In genomic region chr14:86462193-86462592, GRCh38 we compare ENCODE assay signal across 9 cellular contexts.
DNase-seq lines count a peak whose midpoint lies in the region; ATAC-seq and TF ChIP-seq lines count a peak whose summit lies in the region.
"Had no signal": no experiment of that assay in that cellular context is flagged by ENCODE, and none has a peak within 500 bp of the region (broad histone marks: within the 10 kb centered on the region; RNA-seq: fewer than 3 reads in every experiment).

No MANE protein-coding gene starts in this region.

- no peaks in the 10 kb centered on the region for H3K36me3 ChIP-seq in Caco-2 (ENCODE audit: control insufficient read depth, insufficient read depth, low read length)

- H3K9me3 Mint-ChIP-seq in Caco-2 (ENCODE audit: unreplicated experiment) (no peaks in the 10 kb centered on the region), WTC11 (peaks cover 20% of the 10 kb centered on the region), mesothelial cell of epicardium (peaks cover 25% of the 10 kb centered on the region)
- no peaks in the 10 kb centered on the region for H3K9me3 Mint-ChIP-seq in stimulated activated naive B cell treated with anti-CD40 and anti-IgM and Interleukin-4, amounts not matched to agents 10 μg/mL and 1 μg/mL and 100 μg/mL, for 72 hours

- ATAC-seq in WTC11 (peak; percentile 80), HG02763 (IDR thresholded peaks at IDR 0.05; ENCODE audit: unreplicated experiment) (no peak), HG02870 (IDR thresholded peaks at IDR 0.05; ENCODE audit: unreplicated experiment) (no peak)
- no peak for ATAC-seq in stimulated activated naive B cell treated with anti-CD40 and anti-IgM and Interleukin-4, amounts not matched to agents 10 μg/mL and 1 μg/mL and 100 μg/mL, for 72 hours (replicated peaks)

- H3K4me1 Mint-ChIP-seq in Caco-2 (ENCODE audit: low read depth, unreplicated experiment) (no peaks in the 10 kb centered on the region), WTC11 (no peaks in the 10 kb centered on the region), mesothelial cell of epicardium (peaks cover 45% of the 10 kb centered on the region)
- peaks cover 0 to 2% of the 10 kb centered on the region in 2 donors for H3K4me1 Mint-ChIP-seq in stimulated activated naive B cell treated with anti-CD40 and anti-IgM and Interleukin-4, amounts not matched to agents 10 μg/mL and 1 μg/mL and 100 μg/mL, for 72 hours

- H3K27ac Mint-ChIP-seq in Caco-2 (ENCODE audit: unreplicated experiment), result no peak overlapping the region
- H3K27ac Mint-ChIP-seq in WTC11, result no peak overlapping the region
- H3K27ac Mint-ChIP-seq in mesothelial cell of epicardium, result no peak overlapping the region
- H3K27ac Mint-ChIP-seq in stimulated activated naive B cell treated with anti-CD40 and anti-IgM and Interleukin-4, amounts not matched to agents 10 μg/mL and 1 μg/mL and 100 μg/mL, for 72 hours, result no peak overlapping the region

- no peaks in the 10 kb centered on the region for H3K27me3 ChIP-seq in Caco-2 (replicated peaks; ENCODE audit: control insufficient read depth, insufficient read depth, low read length)

- no peak overlapping the region for H3K4me3 ChIP-seq in Caco-2 (ENCODE audit: low read depth, low read length)

- POLR2A ChIA-PET in Caco-2 (lab: Charles Lee), result no interaction called here
- POLR2A ChIA-PET in WTC11 (lab: Charles Lee), result no interaction called here

- TF ChIP-seq CTCF in Caco-2 (IDR thresholded peaks at IDR 0.05; ENCODE audit: insufficient read depth in 1 of 2, low read depth in 1 of 2, low read length in 1 of 2, severe bottlenecking in 1 of 2, unreplicated experiment in 1 of 2) (peak; percentile 52 to 53), WTC11 (IDR thresholded peaks at IDR 0.05) (peak; percentile 41; the same call in 1 of the 2 replicates), mesothelial cell of epicardium (IDR thresholded peaks at IDR 0.05; ENCODE audit: unreplicated experiment) (no peak)

- H3K27me3 Mint-ChIP-seq in Caco-2 (ENCODE audit: insufficient read depth, unreplicated experiment), result peaks cover 6% of the 10 kb centered on the region
- H3K27me3 Mint-ChIP-seq in WTC11 (ENCODE audit: low read depth), result no peaks in the 10 kb centered on the region
- H3K27me3 Mint-ChIP-seq in mesothelial cell of epicardium (ENCODE audit: low read depth), result no peaks in the 10 kb centered on the region
- H3K27me3 Mint-ChIP-seq in stimulated activated naive B cell treated with anti-CD40 and anti-IgM and Interleukin-4, amounts not matched to agents 10 μg/mL and 1 μg/mL and 100 μg/mL, for 72 hours, result no peaks in the 10 kb centered on the region

- BruUV-seq in Caco-2 (replicated peaks; lab: Mats Ljungman, UMichigan), result no TSS peak

- H3K4me1 ChIP-seq in Caco-2, result no peaks in the 10 kb centered on the region

- CTCF ChIA-PET in Caco-2 (lab: Charles Lee), result no interaction called here
- CTCF ChIA-PET in WTC11 (lab: Charles Lee), result no interaction called here

- intact Hi-C loops in Caco-2 (cut with micrococcal nuclease; ENCODE audit: unreplicated experiment), result loop anchor here (1.0 kb wide), 3 partner anchors 192 to 604 kb away; no protein-coding TSS in a partner anchor

- peak; percentile 32 to 53 for DNase-seq in Caco-2
- peak; percentile 8 for DNase-seq in HK-2 (ENCODE audit: unreplicated experiment)
- peak; percentile 21 for DNase-seq in WTC11 (ENCODE audit: low spot score)
- peak; percentile 55 for DNase-seq in islet precursor cell
- no peak for DNase-seq in mesothelial cell of epicardium (ENCODE audit: low spot score in 2 of 2, unreplicated experiment in 2 of 2)
- no peak for DNase-seq in stimulated activated naive B cell treated with anti-CD40 and anti-IgM and Interleukin-4, amounts not matched to agents 10 μg/mL and 1 μg/mL and 100 μg/mL, for 72 hours
- DNase-seq: activated naive CD4-positive, alpha-beta T cell had no signal

- H3K9me3 ChIP-seq in Caco-2, result no peaks in the 10 kb centered on the region

- H3K4me3 Mint-ChIP-seq in Caco-2 (ENCODE audit: unreplicated experiment) (no peak overlapping the region), WTC11 (no peak overlapping the region), mesothelial cell of epicardium (no peak overlapping the region)
- no peak overlapping the region for H3K4me3 Mint-ChIP-seq in stimulated activated naive B cell treated with anti-CD40 and anti-IgM and Interleukin-4, amounts not matched to agents 10 μg/mL and 1 μg/mL and 100 μg/mL, for 72 hours

- H3K36me3 Mint-ChIP-seq in Caco-2 (ENCODE audit: insufficient read depth, unreplicated experiment), result no peaks in the 10 kb centered on the region
- H3K36me3 Mint-ChIP-seq in WTC11, result no peaks in the 10 kb centered on the region
- peaks cover 8% of the 10 kb centered on the region for H3K36me3 Mint-ChIP-seq in mesothelial cell of epicardium
- H3K36me3 Mint-ChIP-seq in stimulated activated naive B cell treated with anti-CD40 and anti-IgM and Interleukin-4, amounts not matched to agents 10 μg/mL and 1 μg/mL and 100 μg/mL, for 72 hours, result no peaks in the 10 kb centered on the region

TF ChIP-seq in WTC11, 78 proteins besides CTCF, POLR2A, EP300 and RAD21:
- no peak for TF ChIP-seq RELA (CRISPR knock-in tag; IDR thresholded peaks at IDR 0.05; ENCODE audit: borderline replicate concordance)
- no peak for TF ChIP-seq NFYB (CRISPR knock-in tag; conservative IDR thresholded peaks at IDR 0.05; ENCODE audit: low read depth)
- TF ChIP-seq PREB (CRISPR knock-in tag; IDR thresholded peaks at IDR 0.05; ENCODE audit: borderline replicate concordance), result no peak
- no peak for TF ChIP-seq ATF6 (CRISPR knock-in tag; IDR thresholded peaks at IDR 0.05)
- TF ChIP-seq HMGXB4 (CRISPR knock-in tag; IDR thresholded peaks at IDR 0.05), result no peak
TF ChIP-seq in WTC11: peak in this region for 0.

Comparison
In these comparisons a context has a peak if more than half of its experiments do, and no peak if none do; other contexts are left out.
1. DNase-seq: peak in Caco-2 (2 of 2), HK-2 (single experiment), WTC11 (single experiment) and islet precursor cell (single experiment); none in mesothelial cell of epicardium (0 of 2) and stimulated activated naive B cell treated with anti-CD40 and anti-IgM and Interleukin-4, amounts not matched to agents 10 μg/mL and 1 μg/mL and 100 μg/mL, for 72 hours (single experiment).